In the genomic region with DNA sequence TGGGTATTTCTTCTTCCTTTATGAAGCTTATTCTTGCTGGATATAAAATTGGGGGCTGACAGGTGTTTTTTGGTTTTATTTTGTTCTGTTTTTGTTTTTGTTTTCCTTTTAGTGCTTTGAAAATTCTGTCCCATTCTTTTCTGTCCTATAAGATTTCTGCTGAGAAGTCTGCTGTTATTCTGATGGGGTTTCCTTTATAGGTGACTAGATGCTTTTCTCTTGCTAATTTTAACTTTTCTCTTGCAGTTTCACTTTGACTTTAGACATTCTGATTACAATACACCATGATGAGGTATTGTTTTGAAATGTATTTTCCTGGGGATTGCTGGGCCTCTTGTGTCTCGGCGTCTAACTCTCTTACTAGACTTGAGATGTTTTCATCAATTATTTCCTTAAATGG, we compare ENCODE assay signal across 13 cellular contexts. TPM values are rescaled to one million over a fixed set of nuclear protein-coding genes. Genes with fewer than 3 reads are reported as not detected.
A peak's percentile ranks its signal among the peaks of the same experiment; 100 is the strongest.
DNase-seq lines count a peak whose midpoint lies in the region; ATAC-seq and TF ChIP-seq lines count a peak whose summit lies in the region.
"Had no signal": no experiment of that assay in that cellular context is flagged by ENCODE, and none has a peak within 500 bp of the region (broad histone marks: within the 10 kb centered on the region; RNA-seq: fewer than 3 reads in every experiment).

No MANE protein-coding gene starts in this region.

- peaks cover 58% of the 10 kb centered on the region for H3K36me3 Mint-ChIP-seq in activated naive CD8-positive, alpha-beta T cell treated with anti-CD3 and anti-CD28 coated beads for 36 hours
- H3K36me3 Mint-ChIP-seq in CD8-positive, alpha-beta T cell, result peaks cover 21% of the 10 kb centered on the region
- no peaks in the 10 kb centered on the region for H3K36me3 Mint-ChIP-seq in endothelial cell (ENCODE audit: low read depth, unreplicated experiment)

- no peak for TF ChIP-seq CTCF in CD8-positive, alpha-beta T cell (IDR thresholded peaks at IDR 0.05)
- TF ChIP-seq CTCF in endothelial cell (IDR thresholded peaks at IDR 0.05; ENCODE audit: unreplicated experiment), result no peak

- H3K9me3 ChIP-seq in CD8-positive, alpha-beta T cell (ENCODE audit: low read length), result no peaks in the 10 kb centered on the region
- H3K9me3 ChIP-seq: psoas muscle, SJCRH30 had no signal

- H3K4me3 ChIP-seq in CD8-positive, alpha-beta T cell (ENCODE audit: low read depth, low read length), result no peak overlapping the region
- H3K4me3 ChIP-seq: psoas muscle, SJCRH30 had no signal

- no peaks in the 10 kb centered on the region for H3K27me3 Mint-ChIP-seq in activated naive CD8-positive, alpha-beta T cell treated with anti-CD3 and anti-CD28 coated beads for 36 hours
- no peaks in the 10 kb centered on the region for H3K27me3 Mint-ChIP-seq in CD8-positive, alpha-beta T cell (ENCODE audit: low read depth)
- no peaks in the 10 kb centered on the region for H3K27me3 Mint-ChIP-seq in endothelial cell (ENCODE audit: unreplicated experiment)

- H3K4me1 ChIP-seq in CD8-positive, alpha-beta T cell (ENCODE audit: insufficient read depth, low read length), result no peaks in the 10 kb centered on the region
- H3K4me1 ChIP-seq: psoas muscle had no signal

- intact Hi-C loops in CD8-positive, alpha-beta T cell (cut with DNase I, micrococcal nuclease), result no loop called here

- no peak overlapping the region for H3K4me3 Mint-ChIP-seq in activated naive CD8-positive, alpha-beta T cell treated with anti-CD3 and anti-CD28 coated beads for 36 hours
- H3K4me3 Mint-ChIP-seq in CD8-positive, alpha-beta T cell, result no peak overlapping the region
- H3K4me3 Mint-ChIP-seq in endothelial cell (ENCODE audit: unreplicated experiment), result no peak overlapping the region

- POLR2A ChIA-PET in CD8-positive, alpha-beta T cell (lab: Charles Lee), result no interaction called here

- H3K36me3 ChIP-seq in CD8-positive, alpha-beta T cell (ENCODE audit: insufficient read depth, low read length), result no peaks in the 10 kb centered on the region
- H3K36me3 ChIP-seq: SJCRH30 had no signal

- no peaks in the 10 kb centered on the region for H3K27me3 ChIP-seq in CD8-positive, alpha-beta T cell (ENCODE audit: insufficient read depth, low read length)
- H3K27me3 ChIP-seq: SJCRH30 had no signal

- peak; percentile 34 for ATAC-seq in GM19025 (IDR thresholded peaks at IDR 0.05; ENCODE audit: low read depth, unreplicated experiment)
- ATAC-seq in GM21529 (IDR thresholded peaks at IDR 0.05; ENCODE audit: unreplicated experiment), result peak; percentile 73
- ATAC-seq in HG03159 (IDR thresholded peaks at IDR 0.05; ENCODE audit: unreplicated experiment), result peak; percentile 47
- no peak for ATAC-seq in CD8-positive, alpha-beta T cell
- ATAC-seq: psoas muscle had no signal

- H3K27ac ChIP-seq in CD8-positive, alpha-beta T cell (ENCODE audit: low read depth, low read length), result no peak overlapping the region
- H3K27ac ChIP-seq: psoas muscle, SJCRH30 had no signal

- H3K27ac Mint-ChIP-seq in activated naive CD8-positive, alpha-beta T cell treated with anti-CD3 and anti-CD28 coated beads for 36 hours, result peak overlapping the region; percentile 49
- no peak overlapping the region for H3K27ac Mint-ChIP-seq in CD8-positive, alpha-beta T cell
- H3K27ac Mint-ChIP-seq in endothelial cell (ENCODE audit: unreplicated experiment), result no peak overlapping the region

- no peak for DNase-seq in activated naive CD8-positive, alpha-beta T cell treated with anti-CD3 and anti-CD28 coated beads for 36 hours
- DNase-seq in CD8-positive, alpha-beta T cell, result no peak
- DNase-seq in medulla oblongata (ENCODE audit: extremely low spot score) (no peak), endothelial cell (ENCODE audit: low spot score) (no peak)
- DNase-seq: activated naive CD4-positive, alpha-beta T cell treated with anti-CD3 and anti-CD28 coated beads, Interleukin-2, amount 50 U/mL, for 16 hours; midbrain; NCI-H526; psoas muscle; SJCRH30; stimulated activated CD4-positive, alpha-beta T cell treated with anti-CD3 and anti-CD28 coated beads, Interleukin-2, amount 100 ng/mL, for 48 hours had no signal

- CTCF ChIA-PET in CD8-positive, alpha-beta T cell (lab: Charles Lee), result no interaction called here

- peaks cover 19% of the 10 kb centered on the region for H3K4me1 Mint-ChIP-seq in activated naive CD8-positive, alpha-beta T cell treated with anti-CD3 and anti-CD28 coated beads for 36 hours
- H3K4me1 Mint-ChIP-seq in CD8-positive, alpha-beta T cell (ENCODE audit: low read depth), result peaks cover 9% of the 10 kb centered on the region
- H3K4me1 Mint-ChIP-seq in endothelial cell (ENCODE audit: unreplicated experiment), result no peaks in the 10 kb centered on the region

- peaks cover 14% of the 10 kb centered on the region for H3K9me3 Mint-ChIP-seq in activated naive CD8-positive, alpha-beta T cell treated with anti-CD3 and anti-CD28 coated beads for 36 hours
- H3K9me3 Mint-ChIP-seq in CD8-positive, alpha-beta T cell, result no peaks in the 10 kb centered on the region
- H3K9me3 Mint-ChIP-seq in endothelial cell (ENCODE audit: unreplicated experiment), result no peaks in the 10 kb centered on the region

RNA-seq across cellular contexts. Expression of a gene that starts 22.8 kb away (rescaled TPM):
- 10 to 100 TPM; 26.5 to 28.8 TPM for total RNA-seq in activated naive CD8-positive, alpha-beta T cell treated with anti-CD3 and anti-CD28 coated beads for 36 hours
- total RNA-seq in CD8-positive, alpha-beta T cell, result 10 to 100 TPM; 70.2 to 84.8 TPM
- total RNA-seq in endothelial cell (ENCODE audit: unreplicated experiment), result 40.4 TPM

RNA-seq across cellular contexts. Expression of a gene that starts 54.6 kb away (rescaled TPM):
- total RNA-seq in activated naive CD8-positive, alpha-beta T cell treated with anti-CD3 and anti-CD28 coated beads for 36 hours, result not detected
- not detected for total RNA-seq in CD8-positive, alpha-beta T cell
- 0.46 TPM for total RNA-seq in endothelial cell (ENCODE audit: unreplicated experiment)
- total RNA-seq: SJCRH30 had no signal
